ENCODE assay signal across 1 cellular context in the genomic region with DNA sequence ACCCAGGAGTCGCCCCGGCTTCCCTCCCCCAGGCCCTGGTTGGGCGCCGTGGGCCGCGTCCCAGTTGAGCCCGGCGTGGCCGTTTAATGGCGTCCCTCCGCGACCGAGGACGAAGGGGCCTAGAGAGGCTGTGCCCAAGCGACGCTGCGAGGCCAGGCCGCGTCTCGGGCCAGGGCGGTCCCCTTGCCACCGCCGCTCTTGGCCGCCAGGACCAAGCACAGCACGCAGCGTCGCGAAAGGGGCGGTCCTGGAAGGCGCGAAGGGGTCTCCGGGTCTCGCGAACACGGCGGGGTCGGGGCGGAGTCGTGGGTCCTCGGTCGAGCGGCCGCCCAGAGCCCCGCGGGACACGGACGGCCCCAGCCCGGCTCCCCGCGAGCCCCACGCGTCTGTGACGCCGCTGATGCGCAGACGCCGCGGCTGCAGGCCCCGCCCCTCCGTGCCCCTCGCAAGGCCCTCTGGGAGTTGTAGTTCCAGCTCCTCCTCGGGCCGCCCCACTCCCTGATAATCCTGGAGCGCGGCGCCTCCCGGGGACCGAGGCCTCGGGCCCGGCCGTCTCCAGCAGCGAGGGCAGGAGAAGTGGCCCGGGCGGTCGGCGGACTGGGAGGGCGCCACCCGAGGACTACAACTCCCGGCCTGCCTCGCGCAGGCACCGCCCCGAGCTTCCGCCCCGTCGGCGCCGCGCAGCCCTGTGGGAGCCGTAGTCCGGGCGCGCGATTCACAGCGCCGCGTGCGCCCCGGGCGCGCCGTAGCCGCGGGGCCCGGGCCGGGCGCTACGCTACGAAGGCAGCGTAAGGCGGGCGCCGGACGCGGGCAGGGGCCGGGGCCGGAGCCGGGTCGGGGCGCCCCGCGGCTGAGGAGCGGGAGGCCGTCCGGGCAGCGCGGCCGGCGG.
A peak's percentile ranks its signal among the peaks of the same experiment; 100 is the strongest.
TF ChIP-seq lines count a peak whose summit lies in the region.

A gene (plus strand): TSS at position 698 of the 889 bp plus-strand sequence. CDS start 19,127 bp downstream, outside the sequence.

TF ChIP-seq in HepG2, 621 proteins besides CTCF, POLR2A, EP300 and RAD21 (continued from another document and continues in another):
- TF ChIP-seq, protein P1, sequence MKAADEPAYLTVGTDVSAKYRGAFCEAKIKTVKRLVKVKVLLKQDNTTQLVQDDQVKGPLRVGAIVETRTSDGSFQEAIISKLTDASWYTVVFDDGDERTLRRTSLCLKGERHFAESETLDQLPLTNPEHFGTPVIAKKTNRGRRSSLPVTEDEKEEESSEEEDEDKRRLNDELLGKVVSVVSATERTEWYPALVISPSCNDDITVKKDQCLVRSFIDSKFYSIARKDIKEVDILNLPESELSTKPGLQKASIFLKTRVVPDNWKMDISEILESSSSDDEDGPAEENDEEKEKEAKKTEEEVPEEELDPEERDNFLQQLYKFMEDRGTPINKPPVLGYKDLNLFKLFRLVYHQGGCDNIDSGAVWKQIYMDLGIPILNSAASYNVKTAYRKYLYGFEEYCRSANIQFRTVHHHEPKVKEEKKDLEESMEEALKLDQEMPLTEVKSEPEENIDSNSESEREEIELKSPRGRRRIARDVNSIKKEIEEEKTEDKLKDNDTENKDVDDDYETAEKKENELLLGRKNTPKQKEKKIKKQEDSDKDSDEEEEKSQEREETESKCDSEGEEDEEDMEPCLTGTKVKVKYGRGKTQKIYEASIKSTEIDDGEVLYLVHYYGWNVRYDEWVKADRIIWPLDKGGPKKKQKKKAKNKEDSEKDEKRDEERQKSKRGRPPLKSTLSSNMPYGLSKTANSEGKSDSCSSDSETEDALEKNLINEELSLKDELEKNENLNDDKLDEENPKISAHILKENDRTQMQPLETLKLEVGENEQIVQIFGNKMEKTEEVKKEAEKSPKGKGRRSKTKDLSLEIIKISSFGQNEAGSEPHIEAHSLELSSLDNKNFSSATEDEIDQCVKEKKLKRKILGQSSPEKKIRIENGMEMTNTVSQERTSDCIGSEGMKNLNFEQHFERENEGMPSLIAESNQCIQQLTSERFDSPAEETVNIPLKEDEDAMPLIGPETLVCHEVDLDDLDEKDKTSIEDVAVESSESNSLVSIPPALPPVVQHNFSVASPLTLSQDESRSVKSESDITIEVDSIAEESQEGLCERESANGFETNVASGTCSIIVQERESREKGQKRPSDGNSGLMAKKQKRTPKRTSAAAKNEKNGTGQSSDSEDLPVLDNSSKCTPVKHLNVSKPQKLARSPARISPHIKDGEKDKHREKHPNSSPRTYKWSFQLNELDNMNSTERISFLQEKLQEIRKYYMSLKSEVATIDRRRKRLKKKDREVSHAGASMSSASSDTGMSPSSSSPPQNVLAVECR (CRISPR knock-in tag; IDR thresholded peaks at IDR 0.05; ENCODE audit: borderline replicate concordance) = peak; percentile 87; the same call in 1 of the 2 replicates
- TF ChIP-seq SIX4 (CRISPR knock-in tag; IDR thresholded peaks at IDR 0.05) = no peak
- peak; percentile 94; the same call in 1 of the 2 replicates for TF ChIP-seq POLR2AphosphoS2 (IDR thresholded peaks at IDR 0.05; ENCODE audit: low read depth, low read length)
- no peak for TF ChIP-seq FIP1L1 (IDR thresholded peaks at IDR 0.05; ENCODE audit: borderline replicate concordance, insufficient read depth, low read depth, low read length)
- TF ChIP-seq RAD51 (IDR thresholded peaks at IDR 0.05; ENCODE audit: borderline replicate concordance) = no peak
- TF ChIP-seq, protein P2, sequence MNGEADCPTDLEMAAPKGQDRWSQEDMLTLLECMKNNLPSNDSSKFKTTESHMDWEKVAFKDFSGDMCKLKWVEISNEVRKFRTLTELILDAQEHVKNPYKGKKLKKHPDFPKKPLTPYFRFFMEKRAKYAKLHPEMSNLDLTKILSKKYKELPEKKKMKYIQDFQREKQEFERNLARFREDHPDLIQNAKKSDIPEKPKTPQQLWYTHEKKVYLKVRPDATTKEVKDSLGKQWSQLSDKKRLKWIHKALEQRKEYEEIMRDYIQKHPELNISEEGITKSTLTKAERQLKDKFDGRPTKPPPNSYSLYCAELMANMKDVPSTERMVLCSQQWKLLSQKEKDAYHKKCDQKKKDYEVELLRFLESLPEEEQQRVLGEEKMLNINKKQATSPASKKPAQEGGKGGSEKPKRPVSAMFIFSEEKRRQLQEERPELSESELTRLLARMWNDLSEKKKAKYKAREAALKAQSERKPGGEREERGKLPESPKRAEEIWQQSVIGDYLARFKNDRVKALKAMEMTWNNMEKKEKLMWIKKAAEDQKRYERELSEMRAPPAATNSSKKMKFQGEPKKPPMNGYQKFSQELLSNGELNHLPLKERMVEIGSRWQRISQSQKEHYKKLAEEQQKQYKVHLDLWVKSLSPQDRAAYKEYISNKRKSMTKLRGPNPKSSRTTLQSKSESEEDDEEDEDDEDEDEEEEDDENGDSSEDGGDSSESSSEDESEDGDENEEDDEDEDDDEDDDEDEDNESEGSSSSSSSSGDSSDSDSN (CRISPR knock-in tag; IDR thresholded peaks at IDR 0.05) = peak; percentile 96
- TF ChIP-seq, protein P3, sequence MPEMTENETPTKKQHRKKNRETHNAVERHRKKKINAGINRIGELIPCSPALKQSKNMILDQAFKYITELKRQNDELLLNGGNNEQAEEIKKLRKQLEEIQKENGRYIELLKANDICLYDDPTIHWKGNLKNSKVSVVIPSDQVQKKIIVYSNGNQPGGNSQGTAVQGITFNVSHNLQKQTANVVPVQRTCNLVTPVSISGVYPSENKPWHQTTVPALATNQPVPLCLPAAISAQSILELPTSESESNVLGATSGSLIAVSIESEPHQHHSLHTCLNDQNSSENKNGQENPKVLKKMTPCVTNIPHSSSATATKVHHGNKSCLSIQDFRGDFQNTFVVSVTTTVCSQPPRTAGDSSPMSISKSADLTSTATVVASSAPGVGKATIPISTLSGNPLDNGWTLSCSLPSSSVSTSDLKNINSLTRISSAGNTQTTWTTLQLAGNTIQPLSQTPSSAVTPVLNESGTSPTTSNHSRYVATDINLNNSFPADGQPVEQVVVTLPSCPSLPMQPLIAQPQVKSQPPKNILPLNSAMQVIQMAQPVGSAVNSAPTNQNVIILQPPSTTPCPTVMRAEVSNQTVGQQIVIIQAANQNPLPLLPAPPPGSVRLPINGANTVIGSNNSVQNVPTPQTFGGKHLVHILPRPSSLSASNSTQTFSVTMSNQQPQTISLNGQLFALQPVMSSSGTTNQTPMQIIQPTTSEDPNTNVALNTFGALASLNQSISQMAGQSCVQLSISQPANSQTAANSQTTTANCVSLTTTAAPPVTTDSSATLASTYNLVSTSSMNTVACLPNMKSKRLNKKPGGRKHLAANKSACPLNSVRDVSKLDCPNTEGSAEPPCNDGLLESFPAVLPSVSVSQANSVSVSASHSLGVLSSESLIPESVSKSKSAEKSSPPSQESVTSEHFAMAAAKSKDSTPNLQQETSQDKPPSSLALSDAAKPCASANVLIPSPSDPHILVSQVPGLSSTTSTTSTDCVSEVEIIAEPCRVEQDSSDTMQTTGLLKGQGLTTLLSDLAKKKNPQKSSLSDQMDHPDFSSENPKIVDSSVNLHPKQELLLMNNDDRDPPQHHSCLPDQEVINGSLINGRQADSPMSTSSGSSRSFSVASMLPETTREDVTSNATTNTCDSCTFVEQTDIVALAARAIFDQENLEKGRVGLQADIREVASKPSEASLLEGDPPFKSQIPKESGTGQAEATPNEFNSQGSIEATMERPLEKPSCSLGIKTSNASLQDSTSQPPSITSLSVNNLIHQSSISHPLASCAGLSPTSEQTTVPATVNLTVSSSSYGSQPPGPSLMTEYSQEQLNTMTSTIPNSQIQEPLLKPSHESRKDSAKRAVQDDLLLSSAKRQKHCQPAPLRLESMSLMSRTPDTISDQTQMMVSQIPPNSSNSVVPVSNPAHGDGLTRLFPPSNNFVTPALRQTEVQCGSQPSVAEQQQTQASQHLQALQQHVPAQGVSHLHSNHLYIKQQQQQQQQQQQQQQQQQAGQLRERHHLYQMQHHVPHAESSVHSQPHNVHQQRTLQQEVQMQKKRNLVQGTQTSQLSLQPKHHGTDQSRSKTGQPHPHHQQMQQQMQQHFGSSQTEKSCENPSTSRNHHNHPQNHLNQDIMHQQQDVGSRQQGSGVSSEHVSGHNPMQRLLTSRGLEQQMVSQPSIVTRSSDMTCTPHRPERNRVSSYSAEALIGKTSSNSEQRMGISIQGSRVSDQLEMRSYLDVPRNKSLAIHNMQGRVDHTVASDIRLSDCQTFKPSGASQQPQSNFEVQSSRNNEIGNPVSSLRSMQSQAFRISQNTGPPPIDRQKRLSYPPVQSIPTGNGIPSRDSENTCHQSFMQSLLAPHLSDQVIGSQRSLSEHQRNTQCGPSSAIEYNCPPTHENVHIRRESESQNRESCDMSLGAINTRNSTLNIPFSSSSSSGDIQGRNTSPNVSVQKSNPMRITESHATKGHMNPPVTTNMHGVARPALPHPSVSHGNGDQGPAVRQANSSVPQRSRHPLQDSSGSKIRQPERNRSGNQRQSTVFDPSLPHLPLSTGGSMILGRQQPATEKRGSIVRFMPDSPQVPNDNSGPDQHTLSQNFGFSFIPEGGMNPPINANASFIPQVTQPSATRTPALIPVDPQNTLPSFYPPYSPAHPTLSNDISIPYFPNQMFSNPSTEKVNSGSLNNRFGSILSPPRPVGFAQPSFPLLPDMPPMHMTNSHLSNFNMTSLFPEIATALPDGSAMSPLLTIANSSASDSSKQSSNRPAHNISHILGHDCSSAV (CRISPR knock-in tag; IDR thresholded peaks at IDR 0.05; ENCODE audit: borderline replicate concordance) = no peak
- no peak for TF ChIP-seq ELF3 (CRISPR knock-in tag; IDR thresholded peaks at IDR 0.05)
- TF ChIP-seq IRF2 (CRISPR knock-in tag; IDR thresholded peaks at IDR 0.05) = peak; percentile 46; the same call in 1 of the 2 replicates
- TF ChIP-seq, protein P4, sequence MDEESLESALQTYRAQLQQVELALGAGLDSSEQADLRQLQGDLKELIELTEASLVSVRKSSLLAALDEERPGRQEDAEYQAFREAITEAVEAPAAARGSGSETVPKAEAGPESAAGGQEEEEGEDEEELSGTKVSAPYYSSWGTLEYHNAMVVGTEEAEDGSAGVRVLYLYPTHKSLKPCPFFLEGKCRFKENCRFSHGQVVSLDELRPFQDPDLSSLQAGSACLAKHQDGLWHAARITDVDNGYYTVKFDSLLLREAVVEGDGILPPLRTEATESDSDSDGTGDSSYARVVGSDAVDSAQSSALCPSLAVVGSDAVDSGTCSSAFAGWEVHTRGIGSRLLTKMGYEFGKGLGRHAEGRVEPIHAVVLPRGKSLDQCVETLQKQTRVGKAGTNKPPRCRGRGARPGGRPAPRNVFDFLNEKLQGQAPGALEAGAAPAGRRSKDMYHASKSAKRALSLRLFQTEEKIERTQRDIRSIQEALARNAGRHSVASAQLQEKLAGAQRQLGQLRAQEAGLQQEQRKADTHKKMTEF (CRISPR knock-in tag; IDR thresholded peaks at IDR 0.05) = peak; percentile 65; the same call in 1 of the 2 replicates
- TF ChIP-seq SPEN (CRISPR knock-in tag; IDR thresholded peaks at IDR 0.05; ENCODE audit: low read depth) = peak; percentile 54
- TF ChIP-seq, protein P5, sequence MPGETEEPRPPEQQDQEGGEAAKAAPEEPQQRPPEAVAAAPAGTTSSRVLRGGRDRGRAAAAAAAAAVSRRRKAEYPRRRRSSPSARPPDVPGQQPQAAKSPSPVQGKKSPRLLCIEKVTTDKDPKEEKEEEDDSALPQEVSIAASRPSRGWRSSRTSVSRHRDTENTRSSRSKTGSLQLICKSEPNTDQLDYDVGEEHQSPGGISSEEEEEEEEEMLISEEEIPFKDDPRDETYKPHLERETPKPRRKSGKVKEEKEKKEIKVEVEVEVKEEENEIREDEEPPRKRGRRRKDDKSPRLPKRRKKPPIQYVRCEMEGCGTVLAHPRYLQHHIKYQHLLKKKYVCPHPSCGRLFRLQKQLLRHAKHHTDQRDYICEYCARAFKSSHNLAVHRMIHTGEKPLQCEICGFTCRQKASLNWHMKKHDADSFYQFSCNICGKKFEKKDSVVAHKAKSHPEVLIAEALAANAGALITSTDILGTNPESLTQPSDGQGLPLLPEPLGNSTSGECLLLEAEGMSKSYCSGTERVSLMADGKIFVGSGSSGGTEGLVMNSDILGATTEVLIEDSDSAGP (CRISPR knock-in tag; IDR thresholded peaks at IDR 0.05; ENCODE audit: borderline replicate concordance) = peak; percentile 87; the same call in 1 of the 2 replicates
- peak; percentile 66 for TF ChIP-seq ZNF777 (CRISPR knock-in tag; IDR thresholded peaks at IDR 0.05)
- peak; percentile 97 for TF ChIP-seq ZFX (CRISPR knock-in tag; IDR thresholded peaks at IDR 0.05; ENCODE audit: low read depth)
- TF ChIP-seq, protein P6, sequence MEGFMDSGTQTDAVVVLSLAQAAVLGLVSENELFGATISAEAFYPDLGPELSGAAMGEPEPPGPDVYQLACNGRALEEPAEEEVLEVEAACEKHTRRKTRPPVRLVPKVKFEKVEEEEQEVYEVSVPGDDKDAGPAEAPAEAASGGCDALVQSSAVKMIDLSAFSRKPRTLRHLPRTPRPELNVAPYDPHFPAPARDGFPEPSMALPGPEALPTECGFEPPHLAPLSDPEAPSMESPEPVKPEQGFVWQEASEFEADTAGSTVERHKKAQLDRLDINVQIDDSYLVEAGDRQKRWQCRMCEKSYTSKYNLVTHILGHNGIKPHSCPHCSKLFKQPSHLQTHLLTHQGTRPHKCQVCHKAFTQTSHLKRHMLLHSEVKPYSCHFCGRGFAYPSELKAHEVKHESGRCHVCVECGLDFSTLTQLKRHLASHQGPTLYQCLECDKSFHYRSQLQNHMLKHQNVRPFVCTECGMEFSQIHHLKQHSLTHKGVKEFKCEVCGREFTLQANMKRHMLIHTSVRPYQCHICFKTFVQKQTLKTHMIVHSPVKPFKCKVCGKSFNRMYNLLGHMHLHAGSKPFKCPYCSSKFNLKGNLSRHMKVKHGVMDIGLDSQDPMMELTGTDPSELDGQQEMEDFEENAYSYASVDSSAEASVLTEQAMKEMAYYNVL (CRISPR knock-in tag; IDR thresholded peaks at IDR 0.05; ENCODE audit: borderline replicate concordance) = peak; percentile 71; the same call in 1 of the 2 replicates
- TF ChIP-seq AHR (CRISPR knock-in tag; IDR thresholded peaks at IDR 0.05) = peak; percentile 81; the same call in 1 of the 2 replicates
- peak; percentile 39; the same call in 1 of the 2 replicates for TF ChIP-seq ZNF501 (CRISPR knock-in tag; IDR thresholded peaks at IDR 0.05)
- TF ChIP-seq SIX1 (CRISPR knock-in tag; IDR thresholded peaks at IDR 0.05; ENCODE audit: borderline replicate concordance) = no peak
- TF ChIP-seq ZBTB38 (CRISPR knock-in tag; IDR thresholded peaks at IDR 0.05) = peak; percentile 43; the same call in 1 of the 2 replicates
- peak; percentile 84 for TF ChIP-seq ZNF747 (CRISPR knock-in tag; IDR thresholded peaks at IDR 0.05; ENCODE audit: borderline replicate concordance)
- TF ChIP-seq NCOA2 (CRISPR knock-in tag; IDR thresholded peaks at IDR 0.05) = no peak
